ENCODE assay signal across 8 cellular contexts in the genomic region with DNA sequence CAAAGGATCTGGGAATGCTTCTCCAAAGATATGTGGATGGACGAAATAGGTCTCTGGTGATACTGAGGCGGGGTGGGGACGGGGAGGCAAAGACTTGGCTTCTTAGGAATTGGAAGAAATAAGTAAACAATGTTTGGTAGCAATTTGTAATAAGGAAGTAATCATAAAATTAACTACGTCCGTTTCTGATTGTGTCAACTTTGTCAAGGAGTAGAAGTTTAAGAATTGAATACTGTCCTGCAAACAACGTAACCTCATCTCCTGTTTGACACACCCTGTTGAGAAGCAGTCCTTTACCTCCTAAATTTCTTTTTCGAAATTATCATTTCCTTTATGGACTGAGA. TPM values are rescaled to one million over a fixed set of nuclear protein-coding genes. Genes with fewer than 3 reads are reported as not detected.
DNase-seq lines count a peak whose midpoint lies in the region; ATAC-seq, FAIRE-seq and TF ChIP-seq lines count a peak whose summit lies in the region.

No MANE protein-coding gene starts in this region.

- WGBS in HepG2 (ENCODE audit: low lambda C conversion rate), result 2% methylated on average over 7 of the region's 7 CpGs
- WGBS in tibial nerve, 2 donors, result 2 to 3% methylated on average over 7 of the region's 7 CpGs

- intact Hi-C loops in HepG2 (cut with micrococcal nuclease; ENCODE audit: unreplicated experiment), result loop anchor here (10.0 kb wide), 1 partner anchor 90 kb away; no protein-coding TSS in a partner anchor

- CTCF ChIA-PET in HepG2 (lab: Yijun Ruan, JAX; ENCODE audit: low intra/inter-chr PET ratio, low total read pairs), result no interaction called here

- H2AFZ ChIP-seq in astrocyte (ENCODE audit: low read depth, low read length) (peak overlapping the region; percentile 77), HepG2 (ENCODE audit: low read length) (peak overlapping the region; percentile 12)

- no peaks in the 10 kb centered on the region for H3K27me3 Mint-ChIP-seq in activated T-cell treated with anti-CD3 and anti-CD28 coated beads, Interleukin-2, amount 50 U/mL, for 24 hours
- no peaks in the 10 kb centered on the region for H3K27me3 Mint-ChIP-seq in astrocyte (ENCODE audit: low read depth, unreplicated experiment)

- H3K36me3 ChIP-seq in astrocyte (ENCODE audit: insufficient read depth, low read length) (peaks cover 26% of the 10 kb centered on the region), HepG2 (replicated peaks in 1 of 2; ENCODE audit: control insufficient read depth in 1 of 2, insufficient read depth in 2 of 2, low read length in 2 of 2) (peaks cover 9 to 30% of the 10 kb centered on the region in 2 experiments), tibial nerve (peaks cover 0 to 35% (median 5%) of the 10 kb centered on the region in 3 donors)

- peaks cover 51% of the 10 kb centered on the region for H3K4me1 Mint-ChIP-seq in activated T-cell treated with anti-CD3 and anti-CD28 coated beads, Interleukin-2, amount 50 U/mL, for 24 hours (ENCODE audit: low read depth)
- H3K4me1 Mint-ChIP-seq in astrocyte (ENCODE audit: low read depth, unreplicated experiment), result peaks cover 12% of the 10 kb centered on the region

- H3K4me2 ChIP-seq in astrocyte (ENCODE audit: low read length), result peak overlapping the region; percentile 88
- H3K4me2 ChIP-seq in HepG2 (ENCODE audit: low read depth, low read length), result peak overlapping the region; percentile 58

- H3K36me3 Mint-ChIP-seq in activated T-cell treated with anti-CD3 and anti-CD28 coated beads, Interleukin-2, amount 50 U/mL, for 24 hours (ENCODE audit: low read depth), result peaks cover 51% of the 10 kb centered on the region
- peaks cover 26% of the 10 kb centered on the region for H3K36me3 Mint-ChIP-seq in astrocyte (ENCODE audit: low read depth, unreplicated experiment)

- TF ChIP-seq POLR2A in HepG2 (IDR thresholded peaks at IDR 0.05; ENCODE audit: insufficient read depth in 1 of 2, low read depth in 2 of 2, low read length in 2 of 2) (no peak), tibial nerve (IDR thresholded peaks at IDR 0.05) (no peak)

- H3K9me3 ChIP-seq in astrocyte (ENCODE audit: insufficient read depth, low read depth, low read length) (no peaks in the 10 kb centered on the region), HepG2 (ENCODE audit: low read length) (no peaks in the 10 kb centered on the region), tibial nerve (no peaks in the 10 kb centered on the region)

- ATAC-seq in HepG2, result no peak

- H3K27me3 ChIP-seq in astrocyte (ENCODE audit: insufficient read depth, low read length), result no peaks in the 10 kb centered on the region
- no peaks in the 10 kb centered on the region; a peak in 1 of 5 replicates for H3K27me3 ChIP-seq in HepG2 (ENCODE audit: control insufficient read depth in 1 of 2, insufficient read depth in 2 of 2, low read length in 2 of 2)
- H3K27me3 ChIP-seq in tibial nerve, result no peaks in the 10 kb centered on the region

- TSS peak; percentile 68 for BruUV-seq in HepG2 (replicated peaks; lab: Mats Ljungman, UMichigan)

- H3K79me2 ChIP-seq in astrocyte (ENCODE audit: insufficient read depth, low read length) (peaks cover 36% of the 10 kb centered on the region), HepG2 (ENCODE audit: insufficient read depth, low read length) (peaks cover 16% of the 10 kb centered on the region)

- FAIRE-seq in astrocyte (lab: Jason Lieb, UNC) (no peak), HepG2 (lab: Jason Lieb, UNC) (no peak)

- H3K27ac ChIP-seq in astrocyte (ENCODE audit: low read depth, low read length), result peak overlapping the region; percentile 92
- peak overlapping the region; percentile 93 for H3K27ac ChIP-seq in HepG2 (ENCODE audit: extremely low read length, insufficient read depth, low read length)
- H3K27ac ChIP-seq in tibial nerve, result peak overlapping the region; percentile 84 to 96 (median 93)

- H4K20me1 ChIP-seq in astrocyte (ENCODE audit: insufficient read depth, low read length) (peaks cover 4% of the 10 kb centered on the region), HepG2 (ENCODE audit: insufficient read depth, low read length) (no peaks in the 10 kb centered on the region)

- H3K4me3 Mint-ChIP-seq in activated T-cell treated with anti-CD3 and anti-CD28 coated beads, Interleukin-2, amount 50 U/mL, for 24 hours, result peak overlapping the region; percentile 98
- peak overlapping the region; percentile 99 for H3K4me3 Mint-ChIP-seq in astrocyte (ENCODE audit: unreplicated experiment)

- peak overlapping the region; percentile 95 for H3K9ac ChIP-seq in astrocyte (ENCODE audit: low read length)
- H3K9ac ChIP-seq in HepG2 (ENCODE audit: insufficient read depth, low read depth, low read length), result peak overlapping the region; percentile 93

- TF ChIP-seq EP300 in HepG2 (IDR thresholded peaks at IDR 0.05; ENCODE audit: low read depth in 2 of 2, low read length in 2 of 2) (no peak), HepG2 (CRISPR knock-in tag; IDR thresholded peaks at IDR 0.05; ENCODE audit: borderline replicate concordance) (no peak), tibial nerve (IDR thresholded peaks at IDR 0.05) (no peak)

- no peaks in the 10 kb centered on the region for H3K9me3 Mint-ChIP-seq in activated T-cell treated with anti-CD3 and anti-CD28 coated beads, Interleukin-2, amount 50 U/mL, for 24 hours
- H3K9me3 Mint-ChIP-seq in astrocyte (ENCODE audit: unreplicated experiment), result no peaks in the 10 kb centered on the region

- H3K4me3 ChIP-seq in astrocyte (ENCODE audit: insufficient read depth, low read depth, low read length) (peak overlapping the region; percentile 92), HepG2 (replicated peaks in 1 of 3; ENCODE audit: insufficient read depth in 1 of 3, low read depth in 2 of 3, low read length in 3 of 3) (peak overlapping the region; percentile 58 to 88 (median 73)), tibial nerve (peak overlapping the region; percentile 73 to 96 (median 79))

- no peak for TF ChIP-seq CTCF in astrocyte (IDR thresholded peaks at IDR 0.05; ENCODE audit: insufficient read depth, low read depth, low read length)
- no peak for TF ChIP-seq CTCF in HepG2 (CRISPR knock-in tag; IDR thresholded peaks at IDR 0.05)
- TF ChIP-seq CTCF in tibial nerve (IDR thresholded peaks at IDR 0.05), result no peak

- peaks cover 3% of the 10 kb centered on the region for H3K4me1 ChIP-seq in astrocyte (ENCODE audit: insufficient read depth, low read length)
- H3K4me1 ChIP-seq in HepG2 (ENCODE audit: insufficient read depth, low read length), result peaks cover 14% of the 10 kb centered on the region
- peaks cover 0 to 20% (median 7%) of the 10 kb centered on the region in 4 donors for H3K4me1 ChIP-seq in tibial nerve

- in situ Hi-C loops in HepG2 (cut with HindIII; ENCODE audit: extremely low pct_ligation_motif_present, low pct_unique_long_range_greater_than_20kb), result loop anchor here (10.0 kb wide), 1 partner anchor 60 kb away; no protein-coding TSS in a partner anchor

- TF ChIP-seq RAD21 in HepG2 (CRISPR knock-in tag; IDR thresholded peaks at IDR 0.05), result no peak

- POLR2A ChIA-PET in HepG2 (lab: Yijun Ruan, JAX), result interaction anchor here (0.6 to 2.1 kb wide), 15 partner anchors 10 to 117 kb away, joined by 3 to 30 read pairs (median 4); partner anchors contain the start of genes NUDT17, PDZK1, PEX11B and PIAS3

- peak overlapping the region; percentile 98 for H3K27ac Mint-ChIP-seq in activated T-cell treated with anti-CD3 and anti-CD28 coated beads, Interleukin-2, amount 50 U/mL, for 24 hours
- peak overlapping the region; percentile 94 for H3K27ac Mint-ChIP-seq in astrocyte (ENCODE audit: unreplicated experiment)

- no peak for DNase-seq in activated T-cell treated with anti-CD3 and anti-CD28 coated beads, Interleukin-2, amount 50 U/mL, for 24 hours
- DNase-seq in activated T-cell treated with anti-CD3 and anti-CD28 coated beads, Interleukin-2, amount 50 U/mL, for 48 hours, result no peak
- DNase-seq in astrocyte (ENCODE audit: low read depth), result no peak
- no peak for DNase-seq in HepG2 (ENCODE audit: low spot score)
- DNase-seq in tibial nerve (ENCODE audit: low spot score in 2 of 2), result no peak
- DNase-seq in glomerular visceral epithelial cell (ENCODE audit: extremely low spot score), result no peak
- DNase-seq in NCI-H82 treated with DMSO at 0.1 percent for 48 hours (lab: John Stamatoyannopoulos, UW; ENCODE audit: unreplicated experiment), result no peak
- DNase-seq in SW480 (ENCODE audit: low spot score), result no peak

RNA-seq across cellular contexts. Expression of gene POLR3C, which starts 0.5 kb away (rescaled TPM):
- total RNA-seq in astrocyte, result 39.0 and 43.3 TPM in 2 replicates
- total RNA-seq in HepG2 (2016; rRNA removed; fragmentation: Illumina TruSeq; extraction: Trizol), result 24.3 TPM in 2 replicates
- total RNA-seq in HepG2 (2016; cell fraction: cytosol; rRNA removed; fragmentation: Illumina TruSeq; extraction: Trizol; ENCODE audit: low read depth), result 11.5 and 13.9 TPM in 2 replicates
- 22.9 and 26.4 TPM in 2 replicates for total RNA-seq in HepG2 (2016; cell fraction: insoluble cytoplasmic fraction; rRNA removed; fragmentation: Illumina TruSeq; extraction: Trizol)
- total RNA-seq in HepG2 (2016; cell fraction: membrane; rRNA removed; fragmentation: Illumina TruSeq; extraction: Trizol), result 14.2 and 15.1 TPM in 2 replicates
- total RNA-seq in HepG2 (2016; cell fraction: nucleus; rRNA removed; fragmentation: Illumina TruSeq; extraction: Trizol), result 16.6 and 16.7 TPM in 2 replicates
- 15.0 and 15.5 TPM in 2 replicates for polyA plus RNA-seq in HepG2 (2011; rRNA removed)
- 13.3 and 17.9 TPM in 2 replicates for polyA plus RNA-seq in HepG2 (2011; cell fraction: cytosol; rRNA removed)
- polyA plus RNA-seq in HepG2 (2011; cell fraction: nucleus; rRNA removed), result 23.1 and 24.9 TPM in 2 replicates
- 14.2 and 14.7 TPM in 2 replicates for polyA plus RNA-seq in HepG2 (2012)
- polyA plus RNA-seq in HepG2 (2016; cell fraction: cytosol; fragmentation: Illumina TruSeq; extraction: Trizol; ENCODE audit: low read depth), result 6.9 and 9.5 TPM in 2 replicates
- polyA plus RNA-seq in HepG2 (2016; cell fraction: insoluble cytoplasmic fraction; fragmentation: Illumina TruSeq; extraction: Trizol; ENCODE audit: low read depth), result 28.8 and 29.9 TPM in 2 replicates
- 9.7 and 12.5 TPM in 2 replicates for polyA plus RNA-seq in HepG2 (2016; cell fraction: membrane; fragmentation: Illumina TruSeq; extraction: Trizol; ENCODE audit: low read depth)
- 24.4 and 27.3 TPM in 2 replicates for polyA plus RNA-seq in HepG2 (2016; cell fraction: nucleus; fragmentation: Illumina TruSeq; extraction: Trizol; ENCODE audit: insufficient read depth, low read depth)
- 22.4 and 66.8 TPM in 2 replicates for polyA minus RNA-seq in HepG2 (2011; rRNA and poly(A)+ RNA removed; ENCODE audit: low replicate concordance)
- 8.3 and 13.6 TPM in 2 replicates for polyA minus RNA-seq in HepG2 (2011; cell fraction: cytosol; rRNA and poly(A)+ RNA removed)
- 24.7 and 35.2 TPM in 2 replicates for polyA minus RNA-seq in HepG2 (2011; cell fraction: nucleus; rRNA and poly(A)+ RNA removed)
- 10 to 100 TPM; 25.9 to 39.6 (median 37.8) TPM for total RNA-seq in tibial nerve

RNA-seq across cellular contexts. Expression of gene RNF115, which starts 0.6 kb away (rescaled TPM):
- 15.2 and 15.3 TPM in 2 replicates for total RNA-seq in astrocyte
- 7.8 and 10.1 TPM in 2 replicates for total RNA-seq in HepG2 (2016; rRNA removed; fragmentation: Illumina TruSeq; extraction: Trizol)
- 2.2 and 2.4 TPM in 2 replicates for total RNA-seq in HepG2 (2016; cell fraction: cytosol; rRNA removed; fragmentation: Illumina TruSeq; extraction: Trizol; ENCODE audit: low read depth)
- 8.6 and 9.5 TPM in 2 replicates for total RNA-seq in HepG2 (2016; cell fraction: insoluble cytoplasmic fraction; rRNA removed; fragmentation: Illumina TruSeq; extraction: Trizol)
- total RNA-seq in HepG2 (2016; cell fraction: membrane; rRNA removed; fragmentation: Illumina TruSeq; extraction: Trizol), result 6.1 and 6.2 TPM in 2 replicates
- total RNA-seq in HepG2 (2016; cell fraction: nucleus; rRNA removed; fragmentation: Illumina TruSeq; extraction: Trizol), result 10.9 and 11.6 TPM in 2 replicates
- 4.6 and 6.0 TPM in 2 replicates for polyA plus RNA-seq in HepG2 (2011; rRNA removed)
- polyA plus RNA-seq in HepG2 (2011; cell fraction: cytosol; rRNA removed), result 2.3 and 3.0 TPM in 2 replicates
- 3.0 and 4.1 TPM in 2 replicates for polyA plus RNA-seq in HepG2 (2011; cell fraction: nucleus; rRNA removed)
- 4.1 and 5.7 TPM in 2 replicates for polyA plus RNA-seq in HepG2 (2012)
- 2.9 and 3.4 TPM in 2 replicates for polyA plus RNA-seq in HepG2 (2016; cell fraction: cytosol; fragmentation: Illumina TruSeq; extraction: Trizol; ENCODE audit: low read depth)
- polyA plus RNA-seq in HepG2 (2016; cell fraction: insoluble cytoplasmic fraction; fragmentation: Illumina TruSeq; extraction: Trizol; ENCODE audit: low read depth), result 11.8 and 12.2 TPM in 2 replicates
- polyA plus RNA-seq in HepG2 (2016; cell fraction: membrane; fragmentation: Illumina TruSeq; extraction: Trizol; ENCODE audit: low read depth), result 7.2 and 8.6 TPM in 2 replicates
- 15.3 and 16.4 TPM in 2 replicates for polyA plus RNA-seq in HepG2 (2016; cell fraction: nucleus; fragmentation: Illumina TruSeq; extraction: Trizol; ENCODE audit: insufficient read depth, low read depth)
- polyA minus RNA-seq in HepG2 (2011; rRNA and poly(A)+ RNA removed; ENCODE audit: low replicate concordance), result 3.6 and 12.3 TPM in 2 replicates
- 2.1 and 2.6 TPM in 2 replicates for polyA minus RNA-seq in HepG2 (2011; cell fraction: cytosol; rRNA and poly(A)+ RNA removed)
- polyA minus RNA-seq in HepG2 (2011; cell fraction: nucleus; rRNA and poly(A)+ RNA removed), result 11.2 and 12.9 TPM in 2 replicates
- total RNA-seq in tibial nerve, result 10 to 100 TPM; 23.7 to 24.9 (median 23.8) TPM

RNA-seq across cellular contexts. Expression of gene NUDT17, which starts 21.0 kb away (rescaled TPM):
- 2.6 and 3.3 TPM in 2 replicates for total RNA-seq in astrocyte
- total RNA-seq in HepG2 (2016; rRNA removed; fragmentation: Illumina TruSeq; extraction: Trizol), result 2.6 TPM in 2 replicates
- total RNA-seq in HepG2 (2016; cell fraction: cytosol; rRNA removed; fragmentation: Illumina TruSeq; extraction: Trizol; ENCODE audit: low read depth), result 0.18 and 0.81 TPM in 2 replicates
- 1.8 and 2.7 TPM in 2 replicates for total RNA-seq in HepG2 (2016; cell fraction: insoluble cytoplasmic fraction; rRNA removed; fragmentation: Illumina TruSeq; extraction: Trizol)
- 1.2 and 1.3 TPM in 2 replicates for total RNA-seq in HepG2 (2016; cell fraction: membrane; rRNA removed; fragmentation: Illumina TruSeq; extraction: Trizol)
- 2.6 and 4.1 TPM in 2 replicates for total RNA-seq in HepG2 (2016; cell fraction: nucleus; rRNA removed; fragmentation: Illumina TruSeq; extraction: Trizol)
- polyA plus RNA-seq in HepG2 (2011; rRNA removed), result 5.7 and 5.8 TPM in 2 replicates
- 3.2 and 4.8 TPM in 2 replicates for polyA plus RNA-seq in HepG2 (2011; cell fraction: cytosol; rRNA removed)
- 17.3 and 18.1 TPM in 2 replicates for polyA plus RNA-seq in HepG2 (2011; cell fraction: nucleus; rRNA removed)
- polyA plus RNA-seq in HepG2 (2012), result 2.8 and 3.1 TPM in 2 replicates
- polyA plus RNA-seq in HepG2 (2016; cell fraction: cytosol; fragmentation: Illumina TruSeq; extraction: Trizol; ENCODE audit: low read depth), result 0.42 and 0.78 TPM in 2 replicates
- 2.2 and 2.8 TPM in 2 replicates for polyA plus RNA-seq in HepG2 (2016; cell fraction: insoluble cytoplasmic fraction; fragmentation: Illumina TruSeq; extraction: Trizol; ENCODE audit: low read depth)
- polyA plus RNA-seq in HepG2 (2016; cell fraction: membrane; fragmentation: Illumina TruSeq; extraction: Trizol; ENCODE audit: low read depth), result 1.3 and 1.4 TPM in 2 replicates
- polyA plus RNA-seq in HepG2 (2016; cell fraction: nucleus; fragmentation: Illumina TruSeq; extraction: Trizol; ENCODE audit: insufficient read depth, low read depth), result 7.6 and 8.5 TPM in 2 replicates
- polyA minus RNA-seq in HepG2 (2011; rRNA and poly(A)+ RNA removed; ENCODE audit: low replicate concordance), result 1.4 and 4.4 TPM in 2 replicates
- polyA minus RNA-seq in HepG2 (2011; cell fraction: cytosol; rRNA and poly(A)+ RNA removed), result 0.79 TPM in 1 of 2 replicates, not detected in the other
- 2.6 and 3.5 TPM in 2 replicates for polyA minus RNA-seq in HepG2 (2011; cell fraction: nucleus; rRNA and poly(A)+ RNA removed)
- total RNA-seq in tibial nerve, result 1 to 10 TPM; 2.7 to 8.4 (median 4.5) TPM

RNA-seq across cellular contexts. Expression of gene PIAS3, which starts 34.4 kb away (rescaled TPM):
- total RNA-seq in astrocyte, result 42.6 and 49.9 TPM in 2 replicates
- 3.7 and 4.6 TPM in 2 replicates for total RNA-seq in HepG2 (2016; rRNA removed; fragmentation: Illumina TruSeq; extraction: Trizol)
- 0.91 and 1.5 TPM in 2 replicates for total RNA-seq in HepG2 (2016; cell fraction: cytosol; rRNA removed; fragmentation: Illumina TruSeq; extraction: Trizol; ENCODE audit: low read depth)
- total RNA-seq in HepG2 (2016; cell fraction: insoluble cytoplasmic fraction; rRNA removed; fragmentation: Illumina TruSeq; extraction: Trizol), result 4.0 and 4.2 TPM in 2 replicates
- total RNA-seq in HepG2 (2016; cell fraction: membrane; rRNA removed; fragmentation: Illumina TruSeq; extraction: Trizol), result 2.8 and 3.2 TPM in 2 replicates
- 4.7 TPM in 2 replicates for total RNA-seq in HepG2 (2016; cell fraction: nucleus; rRNA removed; fragmentation: Illumina TruSeq; extraction: Trizol)
- 8.0 and 9.7 TPM in 2 replicates for polyA plus RNA-seq in HepG2 (2011; rRNA removed)
- 5.0 and 5.5 TPM in 2 replicates for polyA plus RNA-seq in HepG2 (2011; cell fraction: cytosol; rRNA removed)
- polyA plus RNA-seq in HepG2 (2011; cell fraction: nucleus; rRNA removed), result 26.5 and 26.8 TPM in 2 replicates
- 5.8 and 6.8 TPM in 2 replicates for polyA plus RNA-seq in HepG2 (2012)
- 1.2 and 1.3 TPM in 2 replicates for polyA plus RNA-seq in HepG2 (2016; cell fraction: cytosol; fragmentation: Illumina TruSeq; extraction: Trizol; ENCODE audit: low read depth)
- polyA plus RNA-seq in HepG2 (2016; cell fraction: insoluble cytoplasmic fraction; fragmentation: Illumina TruSeq; extraction: Trizol; ENCODE audit: low read depth), result 6.6 and 7.8 TPM in 2 replicates
- polyA plus RNA-seq in HepG2 (2016; cell fraction: membrane; fragmentation: Illumina TruSeq; extraction: Trizol; ENCODE audit: low read depth), result 4.0 and 4.3 TPM in 2 replicates
- polyA plus RNA-seq in HepG2 (2016; cell fraction: nucleus; fragmentation: Illumina TruSeq; extraction: Trizol; ENCODE audit: insufficient read depth, low read depth), result 15.4 and 16.3 TPM in 2 replicates
- 8.5 and 12.9 TPM in 2 replicates for polyA minus RNA-seq in HepG2 (2011; rRNA and poly(A)+ RNA removed; ENCODE audit: low replicate concordance)
- polyA minus RNA-seq in HepG2 (2011; cell fraction: cytosol; rRNA and poly(A)+ RNA removed), result 3.7 and 4.6 TPM in 2 replicates
- polyA minus RNA-seq in HepG2 (2011; cell fraction: nucleus; rRNA and poly(A)+ RNA removed), result 9.3 and 10.7 TPM in 2 replicates
- 10 to 100 TPM; 25.5 to 29.1 (median 26.3) TPM for total RNA-seq in tibial nerve
